Comparison of ENCODE assay signal across 11 cellular contexts in the genomic region with DNA sequence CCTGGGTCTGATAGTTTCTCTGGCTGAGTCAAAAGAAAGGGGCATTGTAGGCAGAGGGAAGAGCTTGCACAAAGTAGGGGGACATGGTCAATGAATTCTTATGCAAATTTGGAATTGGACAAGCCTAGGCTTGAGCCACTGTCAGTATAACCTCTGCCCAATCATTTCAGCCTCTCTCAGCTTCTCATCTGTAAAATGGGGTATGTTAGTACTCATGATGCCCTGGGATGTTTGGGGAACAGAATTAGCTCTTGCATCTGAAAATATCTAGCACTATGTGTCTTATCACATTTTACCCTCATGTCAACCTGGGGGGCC.
A peak's percentile ranks its signal among the peaks of the same experiment; 100 is the strongest.
DNase-seq lines count a peak whose midpoint lies in the region; ATAC-seq and TF ChIP-seq lines count a peak whose summit lies in the region.
"Had no signal": no experiment of that assay in that cellular context is flagged by ENCODE, and none has a peak within 500 bp of the region (broad histone marks: within the 10 kb centered on the region; RNA-seq: fewer than 3 reads in every experiment).

No MANE protein-coding gene starts in this region.

- H3K4me3 Mint-ChIP-seq in GM23338: no peak overlapping the region; the same call in 2 of the 3 replicates
- no peak overlapping the region for H3K4me3 Mint-ChIP-seq in activated CD4-positive, alpha-beta memory T cell treated with anti-CD3 and anti-CD28 coated beads, Interleukin-2, amount 10 ng/mL, durations not matched to agents 7 days and 5 days
- no peak overlapping the region for H3K4me3 Mint-ChIP-seq in activated CD4-positive, alpha-beta T cell treated with anti-CD3 and anti-CD28 coated beads, Interleukin-2, amount 10 ng/mL, durations not matched to agents 24 days and 14 days
- H3K4me3 Mint-ChIP-seq: CD4-positive, CD25-positive, alpha-beta regulatory T cell had no signal

- H3K4me1 Mint-ChIP-seq in GM23338: peaks cover 33% of the 10 kb centered on the region
- no peaks in the 10 kb centered on the region for H3K4me1 Mint-ChIP-seq in activated CD4-positive, alpha-beta memory T cell treated with anti-CD3 and anti-CD28 coated beads, Interleukin-2, amount 10 ng/mL, durations not matched to agents 7 days and 5 days
- H3K4me1 Mint-ChIP-seq in activated CD4-positive, alpha-beta T cell treated with anti-CD3 and anti-CD28 coated beads, Interleukin-2, amount 10 ng/mL, durations not matched to agents 24 days and 14 days: peaks cover 2% of the 10 kb centered on the region
- H3K4me1 Mint-ChIP-seq: CD4-positive, CD25-positive, alpha-beta regulatory T cell had no signal

- H3K79me2 ChIP-seq in GM23338 (replicated peaks; ENCODE audit: insufficient read depth) (no peaks in the 10 kb centered on the region), neural cell (replicated peaks; ENCODE audit: insufficient read depth, low read length) (no peaks in the 10 kb centered on the region)

- H3K27me3 Mint-ChIP-seq in GM23338 (ENCODE audit: insufficient read depth, low read depth, poor library complexity): peaks cover 9% of the 10 kb centered on the region
- peaks cover 25% of the 10 kb centered on the region for H3K27me3 Mint-ChIP-seq in activated CD4-positive, alpha-beta memory T cell treated with anti-CD3 and anti-CD28 coated beads, Interleukin-2, amount 10 ng/mL, durations not matched to agents 7 days and 5 days
- H3K27me3 Mint-ChIP-seq in activated CD4-positive, alpha-beta T cell treated with anti-CD3 and anti-CD28 coated beads, Interleukin-2, amount 10 ng/mL, durations not matched to agents 24 days and 14 days: peaks cover 26% of the 10 kb centered on the region

- H3K4me2 ChIP-seq in GM23338 (peak overlapping the region; percentile 29), neural cell (ENCODE audit: low read length) (no peak overlapping the region)
- H3K4me2 ChIP-seq: BLaER1 treated with 17β-estradiol and CSF1 and Interleukin-3, amounts not matched to agents 10 nM and 100 nM had no signal

- no peaks in the 10 kb centered on the region for H3F3A ChIP-seq in GM23338 (replicated peaks; ENCODE audit: low read depth)
- no peaks in the 10 kb centered on the region for H3F3A ChIP-seq in neural cell (ENCODE audit: insufficient read depth, low read length, poor library complexity, severe bottlenecking)

- H3K4me3 ChIP-seq in GM23338: no peak overlapping the region
- H3K4me3 ChIP-seq in neural cell (ENCODE audit: low read length): no peak overlapping the region
- H3K4me3 ChIP-seq: BLaER1 treated with 17β-estradiol and CSF1 and Interleukin-3, amounts not matched to agents 10 nM and 100 nM had no signal

- TF ChIP-seq EP300 in neural cell (conservative IDR thresholded peaks at IDR 0.05; ENCODE audit: poor library complexity, severe bottlenecking): no peak

- no peaks in the 10 kb centered on the region for H3K9me2 ChIP-seq in GM23338 (ENCODE audit: insufficient read depth)
- H3K9me2 ChIP-seq in neural cell (ENCODE audit: insufficient read depth, low read length): no peaks in the 10 kb centered on the region

- H4K20me1 ChIP-seq in GM23338 (replicated peaks; ENCODE audit: insufficient read depth) (no peaks in the 10 kb centered on the region), neural cell (ENCODE audit: insufficient read depth) (no peaks in the 10 kb centered on the region)
- H4K20me1 ChIP-seq: BLaER1 treated with 17β-estradiol and CSF1 and Interleukin-3, amounts not matched to agents 10 nM and 100 nM had no signal

- CTCF ChIA-PET in activated CD4-positive, alpha-beta memory T cell treated with anti-CD3 and anti-CD28 coated beads, Interleukin-2, amount 10 ng/mL, durations not matched to agents 7 days and 5 days (lab: Charles Lee): no interaction called here

- H3K9ac ChIP-seq in neural cell (ENCODE audit: low read length): peak overlapping the region; percentile 5
- H3K9ac ChIP-seq: BLaER1 treated with 17β-estradiol and CSF1 and Interleukin-3, amounts not matched to agents 10 nM and 100 nM had no signal

- ATAC-seq in GM23338 (no peak), HG03442 (IDR thresholded peaks at IDR 0.05; ENCODE audit: unreplicated experiment) (peak; percentile 60)

- H3K27ac ChIP-seq in GM23338 (ENCODE audit: low read depth) (no peak overlapping the region), neural cell (ENCODE audit: low read length) (no peak overlapping the region)
- H3K27ac ChIP-seq: BLaER1 treated with 17β-estradiol and CSF1 and Interleukin-3, amounts not matched to agents 10 nM and 100 nM; HL-60 had no signal

- no peak overlapping the region for H3K27ac Mint-ChIP-seq in GM23338
- no peak overlapping the region for H3K27ac Mint-ChIP-seq in activated CD4-positive, alpha-beta memory T cell treated with anti-CD3 and anti-CD28 coated beads, Interleukin-2, amount 10 ng/mL, durations not matched to agents 7 days and 5 days
- H3K27ac Mint-ChIP-seq in activated CD4-positive, alpha-beta T cell treated with anti-CD3 and anti-CD28 coated beads, Interleukin-2, amount 10 ng/mL, durations not matched to agents 24 days and 14 days: no peak overlapping the region
- H3K27ac Mint-ChIP-seq: CD4-positive, CD25-positive, alpha-beta regulatory T cell had no signal

- intact Hi-C loops in activated CD4-positive, alpha-beta T cell treated with anti-CD3 and anti-CD28 coated beads, Interleukin-2, amount 10 ng/mL, durations not matched to agents 24 days and 14 days (cut with micrococcal nuclease): no loop called here

- H3K36me3 ChIP-seq in GM23338 (ENCODE audit: insufficient read depth) (no peaks in the 10 kb centered on the region), neural cell (ENCODE audit: insufficient read depth, low read length) (no peaks in the 10 kb centered on the region)
- H3K36me3 ChIP-seq: BLaER1 treated with 17β-estradiol and CSF1 and Interleukin-3, amounts not matched to agents 10 nM and 100 nM had no signal

- H3K27me3 ChIP-seq in GM23338 (ENCODE audit: insufficient read depth): no peaks in the 10 kb centered on the region
- H3K27me3 ChIP-seq in neural cell (ENCODE audit: insufficient read depth, low read depth, low read length): no peaks in the 10 kb centered on the region

- TF ChIP-seq CTCF in GM23338 (conservative IDR thresholded peaks at IDR 0.05; ENCODE audit: low read depth in 2 of 2) (no peak), neural cell (IDR thresholded peaks at IDR 0.05; ENCODE audit: poor library complexity, severe bottlenecking) (no peak)

- peaks cover 32% of the 10 kb centered on the region for H3K4me1 ChIP-seq in GM23338 (ENCODE audit: insufficient read depth)

- H3K9me3 Mint-ChIP-seq in GM23338: peaks cover 5% of the 10 kb centered on the region; the same call in 2 of the 3 replicates
- no peaks in the 10 kb centered on the region for H3K9me3 Mint-ChIP-seq in activated CD4-positive, alpha-beta memory T cell treated with anti-CD3 and anti-CD28 coated beads, Interleukin-2, amount 10 ng/mL, durations not matched to agents 7 days and 5 days
- H3K9me3 Mint-ChIP-seq in activated CD4-positive, alpha-beta T cell treated with anti-CD3 and anti-CD28 coated beads, Interleukin-2, amount 10 ng/mL, durations not matched to agents 24 days and 14 days: no peaks in the 10 kb centered on the region

- H3K9me3 ChIP-seq in neural cell (ENCODE audit: low read length): no peaks in the 10 kb centered on the region

- DNase-seq in GM23338 (ENCODE audit: low spot score): no peak
- DNase-seq in activated CD4-positive, alpha-beta memory T cell treated with anti-CD3 and anti-CD28 coated beads, Interleukin-2, amount 10 ng/mL, durations not matched to agents 7 days and 5 days: no peak
- DNase-seq in central memory CD4-positive, alpha-beta T cell: no peak
- no peak for DNase-seq in foreskin melanocyte
- no peak for DNase-seq in activated CD4-positive, alpha-beta T cell treated with anti-CD3 and anti-CD28 coated beads, Interleukin-2, amount 10 ng/mL, durations not matched to agents 24 days and 14 days
- DNase-seq: CD4-positive, CD25-positive, alpha-beta regulatory T cell; GF-D8 had no signal

- TF ChIP-seq RAD21 in neural cell (conservative IDR thresholded peaks at IDR 0.05): no peak

- POLR2A ChIA-PET in activated CD4-positive, alpha-beta memory T cell treated with anti-CD3 and anti-CD28 coated beads, Interleukin-2, amount 10 ng/mL, durations not matched to agents 7 days and 5 days (lab: Charles Lee): no interaction called here

- H3K36me3 Mint-ChIP-seq in GM23338 (ENCODE audit: low read depth): peaks cover 2% of the 10 kb centered on the region; the same call in 1 of the 3 replicates
- H3K36me3 Mint-ChIP-seq in activated CD4-positive, alpha-beta memory T cell treated with anti-CD3 and anti-CD28 coated beads, Interleukin-2, amount 10 ng/mL, durations not matched to agents 7 days and 5 days (ENCODE audit: low read depth): no peaks in the 10 kb centered on the region
- H3K36me3 Mint-ChIP-seq in activated CD4-positive, alpha-beta T cell treated with anti-CD3 and anti-CD28 coated beads, Interleukin-2, amount 10 ng/mL, durations not matched to agents 24 days and 14 days (ENCODE audit: low read depth): no peaks in the 10 kb centered on the region
- H3K36me3 Mint-ChIP-seq: CD4-positive, CD25-positive, alpha-beta regulatory T cell had no signal

- H2AFZ ChIP-seq in GM23338 (peak overlapping the region; percentile 64; the same call in 1 of the 2 replicates), neural cell (ENCODE audit: low read depth, low read length) (no peak overlapping the region)

TF ChIP-seq in neural cell, 6 proteins besides CTCF, POLR2A, EP300 and RAD21 (continues in another document):
- TF ChIP-seq MXI1 (conservative IDR thresholded peaks at IDR 0.05; ENCODE audit: poor library complexity, severe bottlenecking) (no peak), POLR2AphosphoS5 (IDR thresholded peaks at IDR 0.05) (no peak), SMC3 (conservative IDR thresholded peaks at IDR 0.05; ENCODE audit: poor library complexity) (no peak)
